ENCODE assay signal across 37 cellular contexts in genomic region chr19:57667220-57667619, GRCh38. TPM values are rescaled to one million over a fixed set of nuclear protein-coding genes. Genes with fewer than 3 reads are reported as not detected.
"Had no signal": no experiment of that assay in that cellular context is flagged by ENCODE, and none has a peak within 500 bp of the region (broad histone marks: within the 10 kb centered on the region; RNA-seq: fewer than 3 reads in every experiment).

No MANE protein-coding gene starts in this region.

- H3K36me3 Mint-ChIP-seq: activated CD4-positive, alpha-beta memory T cell treated with anti-CD3 and anti-CD28 coated beads for 36 hours; naive B cell; stimulated activated effector memory CD8-positive, alpha-beta T cell treated with anti-CD3 and anti-CD28 coated beads, Interleukin-12 subunit alpha, Interleukin-12 subunit beta, amount 100 ng/mL, for 72 hours had no signal

- H3K27me3 ChIP-seq: adrenal gland, sigmoid colon, vagina had no signal

- H3K4me3 Mint-ChIP-seq: activated CD4-positive, alpha-beta memory T cell treated with anti-CD3 and anti-CD28 coated beads for 36 hours; activated naive CD4-positive, alpha-beta T cell treated with anti-CD3 and anti-CD28 coated beads for 36 hours; activated naive CD8-positive, alpha-beta T cell treated with anti-CD3 and anti-CD28 coated beads for 36 hours; activated T-helper 1 cell treated with anti-CD3 and anti-CD28 coated beads, Interleukin-12 subunit alpha, Interleukin-12 subunit beta, Interleukin-2, Interleukin-4 antibody, amounts not matched to agents 30 ng/mL and 10 ng/mL and 1 ng/mL, durations not matched to agents 14 hours and 24 hours and 36 hours; naive B cell; stimulated activated effector memory CD8-positive, alpha-beta T cell treated with anti-CD3 and anti-CD28 coated beads, Interleukin-12 subunit alpha, Interleukin-12 subunit beta, amount 100 ng/mL, for 72 hours; stimulated activated naive CD8-positive, alpha-beta T cell treated with anti-CD3 and anti-CD28 coated beads, Interleukin-15, Interleukin-2, amounts not matched to agents 100 ng/mL and 50 ng/mL, for 24 hours; T-helper 2 cell treated with Interferon-gamma antibody and Interleukin-4, amounts not matched to agents 5 μg/mL and 100 μg/mL, for 36 hours had no signal

- ATAC-seq: body of pancreas; heart right ventricle; pancreas; stimulated activated effector memory CD8-positive, alpha-beta T cell treated with anti-CD3 and anti-CD28 coated beads, Interleukin-12 subunit alpha, Interleukin-12 subunit beta, amount 100 ng/mL, for 72 hours had no signal

- H3K4me1 Mint-ChIP-seq: stimulated activated effector memory CD8-positive, alpha-beta T cell treated with anti-CD3 and anti-CD28 coated beads, Interleukin-12 subunit alpha, Interleukin-12 subunit beta, amount 100 ng/mL, for 72 hours had no signal

- H3K27ac Mint-ChIP-seq: activated CD4-positive, alpha-beta memory T cell treated with anti-CD3 and anti-CD28 coated beads for 36 hours; activated naive CD4-positive, alpha-beta T cell treated with anti-CD3 and anti-CD28 coated beads for 36 hours; activated naive CD8-positive, alpha-beta T cell treated with anti-CD3 and anti-CD28 coated beads for 36 hours; activated T-helper 1 cell treated with anti-CD3 and anti-CD28 coated beads, Interleukin-12 subunit alpha, Interleukin-12 subunit beta, Interleukin-2, Interleukin-4 antibody, amounts not matched to agents 30 ng/mL and 10 ng/mL and 1 ng/mL, durations not matched to agents 14 hours and 24 hours and 36 hours; naive B cell; stimulated activated effector memory CD8-positive, alpha-beta T cell treated with anti-CD3 and anti-CD28 coated beads, Interleukin-12 subunit alpha, Interleukin-12 subunit beta, amount 100 ng/mL, for 72 hours; stimulated activated naive CD8-positive, alpha-beta T cell treated with anti-CD3 and anti-CD28 coated beads, Interleukin-15, Interleukin-2, amounts not matched to agents 100 ng/mL and 50 ng/mL, for 24 hours; T-helper 2 cell treated with Interferon-gamma antibody and Interleukin-4, amounts not matched to agents 5 μg/mL and 100 μg/mL, for 36 hours had no signal

- H3K9me3 Mint-ChIP-seq: activated CD4-positive, alpha-beta memory T cell treated with anti-CD3 and anti-CD28 coated beads for 36 hours; activated naive CD8-positive, alpha-beta T cell treated with anti-CD3 and anti-CD28 coated beads for 36 hours; stimulated activated effector memory CD8-positive, alpha-beta T cell treated with anti-CD3 and anti-CD28 coated beads, Interleukin-12 subunit alpha, Interleukin-12 subunit beta, amount 100 ng/mL, for 72 hours had no signal

- H3K4me1 ChIP-seq: pancreas, prostate gland, vagina had no signal

- DNase-seq: activated CD4-positive, alpha-beta memory T cell treated with anti-CD3 and anti-CD28 coated beads for 36 hours; activated CD4-positive, alpha-beta T cell treated with anti-CD3 and anti-CD28 coated beads for 4 hours; activated CD8-positive, alpha-beta memory T cell treated with anti-CD3 and anti-CD28 coated beads, Interleukin-2, amount 50 U/mL, for 4 hours; activated effector memory CD4-positive, alpha-beta T cell treated with anti-CD3 and anti-CD28 coated beads, Interleukin-2, amount 50 U/mL, for 16 hours; activated naive CD4-positive, alpha-beta T cell treated with anti-CD3 and anti-CD28 coated beads for 36 hours; activated naive CD8-positive, alpha-beta T cell treated with anti-CD3 and anti-CD28 coated beads for 36 hours; activated T-cell treated with anti-CD3 and anti-CD28 coated beads, Interleukin-2, amount 50 U/mL, for 1 hour; adrenal gland; aorta; body of pancreas; dermis blood vessel endothelial cell; effector CD4-positive, alpha-beta T cell; esophagus squamous epithelium; foreskin melanocyte; heart right ventricle; islet precursor cell; mammary epithelial cell; naive B cell; nucleus accumbens; pancreas; retina; sigmoid colon; small intestine; stimulated activated CD4-positive, alpha-beta T cell treated with anti-CD3 and anti-CD28 coated beads, Interleukin-4, amount 100 ng/mL, for 24 hours; trophoblast cell had no signal

- H3K4me3 ChIP-seq: adrenal gland, body of pancreas, esophagus squamous epithelium, heart right ventricle, pancreas, prostate gland, sigmoid colon, thoracic aorta, vagina had no signal

- H3K27ac ChIP-seq: adrenal gland, body of pancreas, esophagus squamous epithelium, heart right ventricle, pancreas, prostate gland, sigmoid colon, thoracic aorta, vagina had no signal

- H3K36me3 ChIP-seq: adrenal gland, esophagus squamous epithelium, heart right ventricle, pancreas, prostate gland, sigmoid colon, thoracic aorta, vagina had no signal

RNA-seq across cellular contexts. Expression of gene ZSCAN4, which starts 1.5 kb away (rescaled TPM):
- total RNA-seq: activated CD4-positive, alpha-beta memory T cell treated with anti-CD3 and anti-CD28 coated beads for 36 hours; activated CD8-positive, alpha-beta memory T cell treated with anti-CD3 and anti-CD28 coated beads for 36 hours; activated naive CD4-positive, alpha-beta T cell treated with anti-CD3 and anti-CD28 coated beads for 36 hours; activated T-helper 1 cell treated with anti-CD3 and anti-CD28 coated beads, Interleukin-12 subunit alpha, Interleukin-12 subunit beta, Interleukin-2, Interleukin-4 antibody, amounts not matched to agents 30 ng/mL and 10 ng/mL and 1 ng/mL, durations not matched to agents 14 hours and 24 hours and 36 hours; aorta; body of pancreas; dermis blood vessel endothelial cell; esophagus squamous epithelium; glomerular endothelial cell; liver; mammary epithelial cell; prostate gland; subcutaneous adipose tissue; thoracic aorta; vagina had no signal
- polyA plus RNA-seq: liver, neural cell, sigmoid colon had no signal
